ENCODE assay signal across 9 cellular contexts in genomic region chr12:89521348-89522238, GRCh38. TPM values are rescaled to one million over a fixed set of nuclear protein-coding genes. Genes with fewer than 3 reads are reported as not detected.
DNase-seq lines count a peak whose midpoint lies in the region; ATAC-seq and TF ChIP-seq lines count a peak whose summit lies in the region.
"Had no signal": no experiment of that assay in that cellular context is flagged by ENCODE, and none has a peak within 500 bp of the region (broad histone marks: within the 10 kb centered on the region; RNA-seq: fewer than 3 reads in every experiment).

No MANE protein-coding gene starts in this region.

- H3K27me3 ChIP-seq in Panc1 (ENCODE audit: control insufficient read depth, insufficient read depth, low read length) (no peaks in the 10 kb centered on the region), endocrine pancreas (ENCODE audit: control insufficient read depth, insufficient read depth, low read length) (no peaks in the 10 kb centered on the region)
- H3K27me3 ChIP-seq: brain microvascular endothelial cell had no signal

- DNase-seq in Panc1 (ENCODE audit: low read depth, low spot score) (no peak), renal cortical epithelial cell (ENCODE audit: low read depth) (peak; percentile 74)
- DNase-seq: activated CD4-positive, CD25-positive, alpha-beta regulatory T cell; brain microvascular endothelial cell had no signal

- TF ChIP-seq CTCF in Panc1 (IDR thresholded peaks at IDR 0.05): no peak

- H3K4me3 ChIP-seq in GM08714 (ENCODE audit: low read length) (0 out of 2 replicates have a peak overlapping the region, but pooled peaks have one; percentile 12), Panc1 (ENCODE audit: low read depth in 2 of 2, low read length in 2 of 2) (peak overlapping the region; percentile 1 to 39; a peak in 3 of 4 replicates), endocrine pancreas (ENCODE audit: control insufficient read depth, insufficient read depth, low read length) (peak overlapping the region; percentile 37)

- no TSS peak for BruUV-seq in Panc1 (replicated peaks; lab: Mats Ljungman, UMichigan)

- POLR2A ChIA-PET in Panc1 (lab: Charles Lee): no interaction called here

- H3K9me3 ChIP-seq in Panc1 (ENCODE audit: control insufficient read depth, insufficient read depth, low read depth, low read length): no peaks in the 10 kb centered on the region
- H3K9me3 ChIP-seq in endocrine pancreas (ENCODE audit: control insufficient read depth, low read length): no peaks in the 10 kb centered on the region

- peaks cover 27% of the 10 kb centered on the region for H3K4me1 ChIP-seq in Panc1 (ENCODE audit: control insufficient read depth, insufficient read depth, low read length)
- peaks cover 16% of the 10 kb centered on the region for H3K4me1 ChIP-seq in endocrine pancreas (ENCODE audit: control insufficient read depth, insufficient read depth, low read length)

- no peak for ATAC-seq in Panc1
- no peak for ATAC-seq in HG03159 (IDR thresholded peaks at IDR 0.05; ENCODE audit: unreplicated experiment)
- no peak for ATAC-seq in HG03520 (IDR thresholded peaks at IDR 0.05; ENCODE audit: unreplicated experiment)
- ATAC-seq in HG02678 (IDR thresholded peaks at IDR 0.05; ENCODE audit: unreplicated experiment): no peak

- no peak overlapping the region for H3K9ac ChIP-seq in endocrine pancreas (ENCODE audit: control insufficient read depth, insufficient read depth, low read length)

- peak overlapping the region; percentile 12; the same call in 1 of the 2 replicates for H3K27ac ChIP-seq in Panc1 (ENCODE audit: low read length)
- H3K27ac ChIP-seq: brain microvascular endothelial cell had no signal

- intact Hi-C loops in Panc1 (cut with micrococcal nuclease; ENCODE audit: unreplicated experiment): no loop called here

- in situ Hi-C loops in Panc1 (cut with HindIII; ENCODE audit: low pct_unique_long_range_greater_than_20kb, low sequenced_read_pairs): no loop called here

- no peaks in the 10 kb centered on the region; the same call in 1 of the 2 replicates for H3K36me3 ChIP-seq in Panc1 (ENCODE audit: control insufficient read depth, insufficient read depth, low read length)
- no peaks in the 10 kb centered on the region for H3K36me3 ChIP-seq in endocrine pancreas (ENCODE audit: control insufficient read depth, insufficient read depth, low read length)
- H3K36me3 ChIP-seq: brain microvascular endothelial cell had no signal

- CTCF ChIA-PET in Panc1 (lab: Charles Lee): no interaction called here

RNA-seq across cellular contexts. Expression of gene GALNT4, which starts 3.0 kb away (rescaled TPM):
- 5.1 TPM for total RNA-seq in Panc1 (2021; ENCODE audit: unreplicated experiment)
- 2.0 TPM for polyA plus RNA-seq in Panc1 (2012; ENCODE audit: insufficient read length)
- 13.8 and 16.0 TPM in 2 replicates for total RNA-seq in renal cortical epithelial cell

RNA-seq across cellular contexts. Expression of gene POC1B, which starts 4.3 kb away (rescaled TPM):
- 7.3 TPM for total RNA-seq in Panc1 (2021; ENCODE audit: unreplicated experiment)
- polyA plus RNA-seq in Panc1 (2012; ENCODE audit: insufficient read length): 5.5 TPM
- total RNA-seq in renal cortical epithelial cell: 17.3 and 17.4 TPM in 2 replicates
